ENCODE assay signal across 8 cellular contexts in the genomic region with DNA sequence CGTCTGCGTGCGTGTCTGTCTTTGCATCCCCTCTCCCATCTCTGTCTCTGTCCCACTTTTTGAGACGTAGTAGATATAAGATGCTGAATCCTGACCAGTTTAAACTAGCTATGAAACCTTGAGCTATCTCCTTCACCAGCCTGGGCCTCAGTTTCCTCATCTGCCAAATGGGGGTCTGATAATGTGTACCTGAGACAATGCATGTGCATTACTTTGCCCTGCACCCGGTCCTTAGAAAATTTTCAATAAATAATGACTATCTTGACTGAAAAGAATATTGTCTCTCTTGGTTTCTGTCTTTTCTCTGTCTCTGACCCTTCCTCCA. TPM values are rescaled to one million over a fixed set of nuclear protein-coding genes. Genes with fewer than 3 reads are reported as not detected.
A peak's percentile ranks its signal among the peaks of the same experiment; 100 is the strongest.
DNase-seq lines count a peak whose midpoint lies in the region; ATAC-seq and TF ChIP-seq lines count a peak whose summit lies in the region.

No MANE protein-coding gene starts in this region.

- peaks cover 3% of the 10 kb centered on the region in 2 donors for H3K36me3 Mint-ChIP-seq in CD14-positive monocyte

- H3K4me1 ChIP-seq in OCI-LY3 (ENCODE audit: low read length) (peaks cover 5% of the 10 kb centered on the region; the same call in 1 of the 2 replicates), endocrine pancreas (ENCODE audit: control insufficient read depth, insufficient read depth, low read length) (peaks cover 9% of the 10 kb centered on the region), neuronal stem cell (ENCODE audit: control insufficient read depth in 2 of 2, insufficient read depth in 1 of 2, low read depth in 1 of 2, low read length in 2 of 2) (no peaks in the 10 kb centered on the region)

- H3K27ac ChIP-seq in OCI-LY3 (ENCODE audit: low read length) (peak overlapping the region; percentile 68), neuronal stem cell (replicated peaks; ENCODE audit: low read length) (no peak overlapping the region)

- H4K20me1 ChIP-seq in OCI-LY3 (ENCODE audit: insufficient read depth, low read length) = no peaks in the 10 kb centered on the region

- peaks cover 0 to 3% (median 0%) of the 10 kb centered on the region in 7 donors for H3K9me3 Mint-ChIP-seq in CD14-positive monocyte

- no peak overlapping the region for H2AK5ac ChIP-seq in neuronal stem cell (ENCODE audit: low read depth, low read length)

- no peak overlapping the region for H3K23ac ChIP-seq in neuronal stem cell (ENCODE audit: low read depth, low read length, poor library complexity)

- DNase-seq in CD14-positive monocyte (ENCODE audit: low spot score) = no peak
- DNase-seq in neuronal stem cell (ENCODE audit: low spot score) = no peak
- DNase-seq in nucleus accumbens (lab: John Stamatoyannopoulos, UW) = no peak
- DNase-seq in NCI-H187 (lab: John Stamatoyannopoulos, UW) = no peak
- no peak for DNase-seq in HK-2 (ENCODE audit: unreplicated experiment)

- no peak overlapping the region for H4K91ac ChIP-seq in neuronal stem cell (ENCODE audit: low read depth, low read length, poor library complexity)

- H3K79me2 ChIP-seq in OCI-LY3 (ENCODE audit: low read length) = peaks cover 4% of the 10 kb centered on the region

- peak overlapping the region in 5 of 7 donors; percentile 37 to 94 (median 89) for H3K27ac Mint-ChIP-seq in CD14-positive monocyte

- H2BK120ac ChIP-seq in neuronal stem cell (ENCODE audit: low read depth, low read length) = no peak overlapping the region

- H3K36me3 ChIP-seq in OCI-LY3 (replicated peaks; ENCODE audit: low read depth, low read length) (no peaks in the 10 kb centered on the region), endocrine pancreas (ENCODE audit: control insufficient read depth, insufficient read depth, low read length) (no peaks in the 10 kb centered on the region), neuronal stem cell (replicated peaks in 1 of 2; ENCODE audit: control insufficient read depth in 2 of 2, insufficient read depth in 2 of 2, low read length in 2 of 2) (peaks cover 0 to 11% of the 10 kb centered on the region in 2 donors)

- H3K4me2 ChIP-seq in OCI-LY3 (ENCODE audit: low read length) (peak overlapping the region; percentile 91), neuronal stem cell (ENCODE audit: insufficient read depth, low read length, poor library complexity, severe bottlenecking) (peak overlapping the region; percentile 49)

- no peak overlapping the region for H2BK12ac ChIP-seq in neuronal stem cell (ENCODE audit: low read length)

- H3K79me1 ChIP-seq in neuronal stem cell (ENCODE audit: low read depth, low read length) = no peaks in the 10 kb centered on the region

- peaks cover 11% of the 10 kb centered on the region for H3K4me1 Mint-ChIP-seq in CD14-positive monocyte

- H4K8ac ChIP-seq in neuronal stem cell (ENCODE audit: low read depth, low read length) = no peak overlapping the region

- H2BK15ac ChIP-seq in neuronal stem cell (ENCODE audit: low read length) = no peak overlapping the region

- no peak overlapping the region for H3K4ac ChIP-seq in neuronal stem cell (ENCODE audit: low read length)

- H3K27me3 ChIP-seq in OCI-LY3 (ENCODE audit: low read depth, low read length) (no peaks in the 10 kb centered on the region), endocrine pancreas (ENCODE audit: control insufficient read depth, insufficient read depth, low read length) (no peaks in the 10 kb centered on the region), neuronal stem cell (ENCODE audit: control insufficient read depth in 3 of 3, insufficient read depth in 3 of 3, low read depth in 1 of 3, low read length in 3 of 3) (no peaks in the 10 kb centered on the region)

- peak overlapping the region; percentile 53 for H2BK5ac ChIP-seq in neuronal stem cell (ENCODE audit: low read length)

- no CpG with 5 or more reads among the region's 5 CpGs for WGBS in neuronal stem cell (ENCODE audit: extremely low coverage in 2 of 2, insufficient read length in 2 of 2, insufficient replicate concordance in 1 of 2), 2 donors

- peak overlapping the region; percentile 77 for H2AFZ ChIP-seq in OCI-LY3 (ENCODE audit: low read depth, low read length)
- peak overlapping the region; percentile 93 for H2AFZ ChIP-seq in neuronal stem cell (ENCODE audit: low read length)

- H3K4me3 ChIP-seq in OCI-LY3 (ENCODE audit: low read length) (peak overlapping the region; percentile 95), endocrine pancreas (ENCODE audit: control insufficient read depth, insufficient read depth, low read length) (peak overlapping the region; percentile 73), neuronal stem cell (ENCODE audit: low read length in 2 of 2) (peak overlapping the region; percentile 53 to 87)

- peak overlapping the region; percentile 82 to 90 for H3K4me3 Mint-ChIP-seq in CD14-positive monocyte

- H3K9me3 ChIP-seq in OCI-LY3 (ENCODE audit: insufficient read depth, low read length) (no peaks in the 10 kb centered on the region), endocrine pancreas (ENCODE audit: control insufficient read depth, low read length) (no peaks in the 10 kb centered on the region), neuronal stem cell (replicated peaks in 1 of 2; ENCODE audit: control insufficient read depth in 2 of 2, insufficient read depth in 1 of 2, low read depth in 1 of 2, low read length in 2 of 2) (no peaks in the 10 kb centered on the region)

- TF ChIP-seq CTCF in CD14-positive monocyte (IDR thresholded peaks at IDR 0.05) = no peak
- no peak for TF ChIP-seq CTCF in OCI-LY3 (IDR thresholded peaks at IDR 0.05; ENCODE audit: low read depth, low read length)

- H3K27me3 Mint-ChIP-seq in CD14-positive monocyte (ENCODE audit: low read depth in 3 of 3) = peaks cover 2 to 13% (median 3%) of the 10 kb centered on the region in 3 donors

- no peak for ATAC-seq in HG02938 (IDR thresholded peaks at IDR 0.05; ENCODE audit: unreplicated experiment)

- H3K9ac ChIP-seq in OCI-LY3 (ENCODE audit: low read length) = peak overlapping the region; percentile 69
- no peak overlapping the region for H3K9ac ChIP-seq in endocrine pancreas (ENCODE audit: control insufficient read depth, insufficient read depth, low read length)
- H3K9ac ChIP-seq in neuronal stem cell (ENCODE audit: low read depth, low read length, poor library complexity) = peak overlapping the region; percentile 63

- intact Hi-C loops in CD14-positive monocyte (cut with micrococcal nuclease) = loop anchor here in 1 of 2 donors (10.0 kb wide), 1 partner anchor 130 kb away; a partner anchor contains a TSS

- no peak overlapping the region for H3K14ac ChIP-seq in neuronal stem cell (ENCODE audit: low read length)

- no peak overlapping the region for H3K18ac ChIP-seq in neuronal stem cell (ENCODE audit: low read length)

RNA-seq across cellular contexts. Expression of a gene that starts 0.6 kb away (rescaled TPM):
- under 1 TPM; 0.32 to 0.44 TPM for polyA plus RNA-seq in CD14-positive monocyte
- 6.1 TPM for polyA plus RNA-seq in neuronal stem cell (2013, experiment 1 of 2)
- polyA plus RNA-seq in neuronal stem cell (2013, experiment 2 of 2) = 6.7 TPM

RNA-seq across cellular contexts. Expression of a gene that starts 12.4 kb away (rescaled TPM):
- under 1 TPM; 0.33 to 0.40 TPM for polyA plus RNA-seq in CD14-positive monocyte
- 22.9 TPM for polyA plus RNA-seq in neuronal stem cell (2013, experiment 1 of 2)
- 22.2 TPM for polyA plus RNA-seq in neuronal stem cell (2013, experiment 2 of 2)

RNA-seq across cellular contexts. Expression of a gene that starts 46.0 kb away (rescaled TPM):
- not detected for polyA plus RNA-seq in CD14-positive monocyte
- polyA plus RNA-seq in neuronal stem cell (2013, experiment 1 of 2) = 14.0 TPM
- 14.6 TPM for polyA plus RNA-seq in neuronal stem cell (2013, experiment 2 of 2)
